ENCODE assay signal across 8 cellular contexts in the genomic region with DNA sequence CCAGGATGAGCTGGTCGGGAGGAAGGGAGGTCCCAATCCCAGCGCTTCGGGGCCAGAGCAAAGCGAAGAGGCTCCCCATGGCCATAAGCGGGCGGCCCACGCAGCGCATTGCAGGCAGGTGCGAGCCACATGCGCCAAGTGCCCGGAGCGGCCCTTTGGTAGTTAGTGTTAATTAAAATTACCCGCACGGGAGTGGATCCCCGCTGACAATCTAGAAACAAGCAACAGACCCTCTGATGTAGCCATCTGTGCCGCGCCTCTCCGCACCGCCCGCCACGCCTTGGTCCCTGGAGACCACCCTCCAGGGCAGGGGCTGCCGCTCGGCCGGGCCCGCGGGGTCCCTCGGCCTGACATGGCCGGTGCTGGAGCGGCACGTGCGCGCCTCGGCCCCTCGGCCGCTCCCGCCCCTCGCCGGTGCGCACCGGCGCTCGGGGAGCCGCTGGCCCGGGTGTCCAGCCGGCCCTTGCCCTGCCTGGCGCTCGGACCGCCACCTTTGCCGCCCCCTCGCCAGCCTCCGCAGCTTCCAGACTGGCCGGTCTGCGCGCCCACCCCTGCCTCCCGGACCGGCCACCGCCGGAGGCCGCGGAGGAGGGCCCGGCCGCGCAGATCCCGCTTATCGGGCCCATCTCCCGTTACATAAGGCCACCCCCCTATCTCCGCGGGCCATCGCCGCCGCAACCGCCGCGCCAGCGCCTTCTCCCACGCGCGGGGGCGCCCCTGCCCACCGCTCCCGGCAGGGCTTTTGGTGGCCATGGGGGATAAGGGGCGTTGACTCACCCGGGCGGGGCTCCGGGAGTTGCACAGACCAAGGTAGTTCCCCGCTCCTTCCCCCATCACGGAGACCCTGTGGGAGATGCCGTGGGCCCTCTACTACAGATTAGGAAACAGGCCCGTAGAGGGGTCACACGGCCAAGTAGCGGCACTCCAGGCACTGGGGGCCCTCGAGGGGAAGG. TPM values are rescaled to one million over a fixed set of nuclear protein-coding genes. Genes with fewer than 3 reads are reported as not detected.
DNase-seq lines count a peak whose midpoint lies in the region; ATAC-seq and TF ChIP-seq lines count a peak whose summit lies in the region.

No MANE protein-coding gene starts in this region.

- H3K9me3 ChIP-seq in T-helper 17 cell (ENCODE audit: control insufficient read depth, low read length, poor library complexity, severe bottlenecking) (no peaks in the 10 kb centered on the region), duodenal mucosa (ENCODE audit: control insufficient read depth in 1 of 2, low read length in 2 of 2) (no peaks in the 10 kb centered on the region)

- H3K36me3 Mint-ChIP-seq in T-helper 17 cell (ENCODE audit: low read depth), result peaks cover 3% of the 10 kb centered on the region
- H3K36me3 Mint-ChIP-seq in type B pancreatic cell, result no peaks in the 10 kb centered on the region

- H3K4me3 ChIP-seq in duodenal mucosa (ENCODE audit: low read depth in 1 of 2, low read length in 2 of 2), result peak overlapping the region; percentile 43

- peaks cover 10% of the 10 kb centered on the region for H3K4me1 Mint-ChIP-seq in T-helper 17 cell
- H3K4me1 Mint-ChIP-seq in type B pancreatic cell (ENCODE audit: unreplicated experiment), result peaks cover 3% of the 10 kb centered on the region

- DNase-seq in T-helper 17 cell (no peak), myocyte (ENCODE audit: low read depth) (peak; percentile 33), type B pancreatic cell (ENCODE audit: extremely low spot score, unreplicated experiment) (peak; percentile 70), NCI-H2081 (lab: John Stamatoyannopoulos, UW) (no peak)

- H3K27me3 Mint-ChIP-seq in T-helper 17 cell, result peaks cover 47% of the 10 kb centered on the region
- H3K27me3 Mint-ChIP-seq in type B pancreatic cell, result peaks cover 47% of the 10 kb centered on the region

- TF ChIP-seq CTCF in GM12872 (IDR thresholded peaks at IDR 0.05; ENCODE audit: insufficient read depth, low read depth, low read length), result 0 out of 3 replicates have a peak, but pooled peaks have one; percentile 8
- no peak for TF ChIP-seq CTCF in type B pancreatic cell (conservative IDR thresholded peaks at IDR 0.05)

- H3K36me3 ChIP-seq in duodenal mucosa (ENCODE audit: control insufficient read depth in 1 of 2, insufficient read depth in 2 of 2, low read length in 2 of 2), result no peaks in the 10 kb centered on the region

- H3K4me3 Mint-ChIP-seq in T-helper 17 cell (peak overlapping the region; percentile 70), type B pancreatic cell (peak overlapping the region; percentile 45)

- peak; percentile 54 for ATAC-seq in T-helper 17 cell
- ATAC-seq in HG02588 (IDR thresholded peaks at IDR 0.05; ENCODE audit: unreplicated experiment), result no peak
- no peak for ATAC-seq in HG02973 (IDR thresholded peaks at IDR 0.05; ENCODE audit: unreplicated experiment)

- H3K27ac ChIP-seq in duodenal mucosa (ENCODE audit: low read depth, low read length), result no peak overlapping the region

- H3K27ac Mint-ChIP-seq in T-helper 17 cell, result no peak overlapping the region
- no peak overlapping the region for H3K27ac Mint-ChIP-seq in type B pancreatic cell

- peaks cover 7 to 8% of the 10 kb centered on the region in 2 donors for H3K27me3 ChIP-seq in duodenal mucosa (ENCODE audit: control insufficient read depth in 1 of 2, insufficient read depth in 2 of 2, low read length in 2 of 2)

- H3K9ac ChIP-seq in duodenal mucosa (ENCODE audit: low read depth in 1 of 2, low read length in 2 of 2), result no peak overlapping the region

- H3K9me3 Mint-ChIP-seq in type B pancreatic cell, result no peaks in the 10 kb centered on the region

- H3K4me1 ChIP-seq in duodenal mucosa (ENCODE audit: control insufficient read depth in 1 of 2, insufficient read depth in 2 of 2, low read length in 2 of 2), result peaks cover 0 to 9% of the 10 kb centered on the region in 2 donors

RNA-seq across cellular contexts. Expression of a gene that starts 1.9 kb away (rescaled TPM):
- total RNA-seq in T-helper 17 cell, result under 1 TPM in 1 of 2 donors, not detected in 1; 0.20 TPM
- not detected in 2 replicates for total RNA-seq in myocyte
- polyA plus RNA-seq in myocyte (2012), result not detected
- total RNA-seq in type B pancreatic cell (ENCODE audit: low replicate concordance), result not detected in 2 replicates

RNA-seq across cellular contexts. Expression of a gene that starts 17.7 kb away (rescaled TPM):
- total RNA-seq in T-helper 17 cell (not detected), myocyte (not detected in 2 replicates), type B pancreatic cell (ENCODE audit: low replicate concordance) (not detected in 2 replicates)
- not detected for polyA plus RNA-seq in myocyte (2012)

Comparison
In these comparisons a context has a peak if more than half of its experiments do, and no peak if none do; other contexts are left out.
1. DNase-seq: peak in myocyte (single experiment) and type B pancreatic cell (single experiment); none in T-helper 17 cell (0 of 3) and NCI-H2081 (0 of 2).